In the genomic region with DNA sequence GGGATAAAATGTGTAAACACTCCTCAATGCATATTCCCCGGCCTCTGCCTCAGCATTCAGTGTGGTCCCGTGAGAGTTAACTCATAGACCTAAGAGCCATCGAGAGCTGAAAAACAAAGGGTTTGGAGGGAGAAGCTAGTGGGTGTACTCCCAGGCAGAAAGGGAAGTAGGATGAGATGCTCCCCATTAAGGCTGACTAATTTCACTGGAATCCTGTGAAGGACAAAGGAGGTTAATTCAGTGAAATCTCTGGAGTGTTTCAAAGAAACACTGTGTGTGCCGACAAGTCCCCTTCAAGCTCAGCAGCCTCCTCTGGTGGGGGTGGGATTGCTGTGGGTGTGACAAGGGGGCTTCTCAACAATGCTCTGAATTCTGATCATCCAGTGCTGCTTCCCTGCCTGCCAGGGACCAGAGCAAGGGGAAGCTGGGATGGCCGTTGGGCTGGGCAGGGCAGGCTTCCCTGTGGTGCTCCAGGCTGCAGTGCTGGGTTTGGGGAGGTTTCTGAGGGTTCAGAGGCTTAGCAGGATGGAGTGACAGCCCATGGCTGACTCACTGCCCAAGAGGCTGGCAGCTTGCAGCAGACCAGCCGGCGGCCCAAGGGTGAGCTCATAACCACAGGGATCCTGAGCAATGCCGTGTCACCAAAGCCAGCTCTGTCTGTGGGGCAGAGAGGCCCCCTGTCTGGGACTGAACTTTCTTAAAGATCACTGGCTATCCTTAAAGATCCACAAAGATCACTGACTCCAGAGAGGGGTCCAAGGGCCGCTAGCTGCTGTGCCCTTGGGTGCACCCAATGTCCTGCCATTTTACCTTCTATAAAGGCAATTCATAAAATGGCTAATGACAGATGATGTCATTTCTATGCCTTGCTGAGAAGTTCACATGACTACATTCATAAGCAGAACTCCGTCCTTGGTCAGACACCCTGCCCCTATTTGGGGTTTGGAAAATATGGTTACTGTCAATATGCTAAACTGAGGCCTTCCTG, we compare ENCODE assay signal across 9 cellular contexts.
DNase-seq lines count a peak whose midpoint lies in the region; ATAC-seq, FAIRE-seq and TF ChIP-seq lines count a peak whose summit lies in the region.
"Had no signal": no experiment of that assay in that cellular context is flagged by ENCODE, and none has a peak within 500 bp of the region (broad histone marks: within the 10 kb centered on the region; RNA-seq: fewer than 3 reads in every experiment).

No MANE protein-coding gene starts in this region.

- H3K4me3 ChIP-seq in HepG2 (replicated peaks in 1 of 3; ENCODE audit: insufficient read depth in 1 of 3, low read depth in 2 of 3, low read length in 3 of 3) (no peak overlapping the region), suprapubic skin (no peak overlapping the region), ovary (no peak overlapping the region)

- TF ChIP-seq RAD21 in HepG2 (CRISPR knock-in tag; IDR thresholded peaks at IDR 0.05) = no peak

- FAIRE-seq in HepG2 (lab: Jason Lieb, UNC) = no peak

- H3K27me3 Mint-ChIP-seq in activated CD4-positive, alpha-beta memory T cell treated with anti-CD3 and anti-CD28 coated beads, Interleukin-2, amount 10 ng/mL, durations not matched to agents 7 days and 5 days = peaks cover 3% of the 10 kb centered on the region

- in situ Hi-C loops in ACHN (cut with HindIII; ENCODE audit: low pct_ligation_motif_present, low pct_unique_long_range_greater_than_20kb, low sequenced_read_pairs) = loop anchor here (25.0 kb wide), 1 partner anchor 121 kb away; no protein-coding TSS in a partner anchor
- in situ Hi-C loops in HepG2 (cut with HindIII; ENCODE audit: extremely low pct_ligation_motif_present, low pct_unique_long_range_greater_than_20kb) = no loop called here

- H2AFZ ChIP-seq in HepG2 (ENCODE audit: low read length) = no peak overlapping the region

- no peaks in the 10 kb centered on the region for H4K20me1 ChIP-seq in HepG2 (ENCODE audit: insufficient read depth, low read length)

- ATAC-seq in HG03432 (IDR thresholded peaks at IDR 0.05; ENCODE audit: unreplicated experiment) (peak; percentile 45), HepG2 (peak; percentile 68), GM21360 (IDR thresholded peaks at IDR 0.05; ENCODE audit: unreplicated experiment) (no peak)

- no peak for TF ChIP-seq CTCF in HepG2 (CRISPR knock-in tag; IDR thresholded peaks at IDR 0.05)
- TF ChIP-seq CTCF in suprapubic skin (IDR thresholded peaks at IDR 0.05) = no peak
- no peak for TF ChIP-seq CTCF in ovary (IDR thresholded peaks at IDR 0.05)

- H3K27me3 ChIP-seq in HepG2 (ENCODE audit: control insufficient read depth in 1 of 2, insufficient read depth in 2 of 2, low read length in 2 of 2) = peaks cover 0 to 26% of the 10 kb centered on the region in 2 experiments; a peak in 2 of 5 replicates
- H3K27me3 ChIP-seq in suprapubic skin = no peaks in the 10 kb centered on the region
- H3K27me3 ChIP-seq in ovary = no peaks in the 10 kb centered on the region

- DNase-seq in ACHN (peak; percentile 94), HepG2 (ENCODE audit: low spot score) (peak; percentile 37), NCI-H1092 treated with DMSO at 0.1 percent for 48 hours (lab: John Stamatoyannopoulos, UW) (no peak), suprapubic skin (ENCODE audit: low spot score in 2 of 2) (no peak), ovary (no peak)
- DNase-seq in activated CD4-positive, alpha-beta memory T cell treated with anti-CD3 and anti-CD28 coated beads, Interleukin-2, amount 10 ng/mL, durations not matched to agents 7 days and 5 days = peak; percentile 44

- no peaks in the 10 kb centered on the region for H3K36me3 Mint-ChIP-seq in activated CD4-positive, alpha-beta memory T cell treated with anti-CD3 and anti-CD28 coated beads, Interleukin-2, amount 10 ng/mL, durations not matched to agents 7 days and 5 days (ENCODE audit: low read depth)
- H3K36me3 Mint-ChIP-seq: activated naive CD8-positive, alpha-beta T cell had no signal

- no peaks in the 10 kb centered on the region for H3K79me2 ChIP-seq in HepG2 (ENCODE audit: insufficient read depth, low read length)

- POLR2A ChIA-PET in activated CD4-positive, alpha-beta memory T cell treated with anti-CD3 and anti-CD28 coated beads, Interleukin-2, amount 10 ng/mL, durations not matched to agents 7 days and 5 days (lab: Charles Lee) = interaction anchor here (1.1 kb wide), 1 partner anchor 8 kb away, joined by 3 read pairs; no protein-coding TSS in a partner anchor
- POLR2A ChIA-PET in HepG2 (lab: Yijun Ruan, JAX) = no interaction called here

- H3K27ac Mint-ChIP-seq in activated CD4-positive, alpha-beta memory T cell treated with anti-CD3 and anti-CD28 coated beads, Interleukin-2, amount 10 ng/mL, durations not matched to agents 7 days and 5 days = no peak overlapping the region
- H3K27ac Mint-ChIP-seq: activated naive CD8-positive, alpha-beta T cell had no signal

- H3K4me3 Mint-ChIP-seq in activated CD4-positive, alpha-beta memory T cell treated with anti-CD3 and anti-CD28 coated beads, Interleukin-2, amount 10 ng/mL, durations not matched to agents 7 days and 5 days = no peak overlapping the region
- H3K4me3 Mint-ChIP-seq: activated naive CD8-positive, alpha-beta T cell had no signal

- no peaks in the 10 kb centered on the region for H3K9me3 Mint-ChIP-seq in activated CD4-positive, alpha-beta memory T cell treated with anti-CD3 and anti-CD28 coated beads, Interleukin-2, amount 10 ng/mL, durations not matched to agents 7 days and 5 days

- H3K36me3 ChIP-seq in HepG2 (replicated peaks in 1 of 2; ENCODE audit: control insufficient read depth in 1 of 2, insufficient read depth in 2 of 2, low read length in 2 of 2) (no peaks in the 10 kb centered on the region), suprapubic skin (no peaks in the 10 kb centered on the region), ovary (no peaks in the 10 kb centered on the region)

- CTCF ChIA-PET in activated CD4-positive, alpha-beta memory T cell treated with anti-CD3 and anti-CD28 coated beads, Interleukin-2, amount 10 ng/mL, durations not matched to agents 7 days and 5 days (lab: Charles Lee) = interaction anchor here (0.8 to 2.5 kb wide), 4 partner anchors 20 to 129 kb away, joined by 3 to 9 read pairs (median 4); no protein-coding TSS in a partner anchor
- CTCF ChIA-PET in HepG2 (lab: Yijun Ruan, JAX; ENCODE audit: low intra/inter-chr PET ratio, low total read pairs) = no interaction called here

- WGBS in HepG2 (ENCODE audit: low lambda C conversion rate) = 4% methylated on average over 5 of the region's 10 CpGs
- 67% methylated on average over 10 of the region's 10 CpGs for WGBS in suprapubic skin
- 46 to 71% (median 59%) methylated on average over 10 of the region's 10 CpGs for WGBS in ovary, 3 donors

- no peaks in the 10 kb centered on the region for H3K4me1 ChIP-seq in HepG2 (ENCODE audit: insufficient read depth, low read length)
- H3K4me1 ChIP-seq in suprapubic skin = no peaks in the 10 kb centered on the region
- H3K4me1 ChIP-seq in ovary (ENCODE audit: insufficient read depth) = peaks cover 6% of the 10 kb centered on the region

- no peak overlapping the region for H3K4me2 ChIP-seq in HepG2 (ENCODE audit: low read depth, low read length)

- H3K4me1 Mint-ChIP-seq in activated CD4-positive, alpha-beta memory T cell treated with anti-CD3 and anti-CD28 coated beads, Interleukin-2, amount 10 ng/mL, durations not matched to agents 7 days and 5 days = peaks cover 10% of the 10 kb centered on the region

- TF ChIP-seq POLR2A in HepG2 (IDR thresholded peaks at IDR 0.05; ENCODE audit: insufficient read depth in 1 of 2, low read depth in 2 of 2, low read length in 2 of 2) = no peak
- TF ChIP-seq POLR2A in suprapubic skin (IDR thresholded peaks at IDR 0.05) = no peak
- TF ChIP-seq POLR2A in ovary (IDR thresholded peaks at IDR 0.05) = no peak

- TF ChIP-seq EP300 in HepG2 (IDR thresholded peaks at IDR 0.05; ENCODE audit: low read depth in 2 of 2, low read length in 2 of 2) (no peak), HepG2 (CRISPR knock-in tag; IDR thresholded peaks at IDR 0.05; ENCODE audit: borderline replicate concordance) (no peak), suprapubic skin (IDR thresholded peaks at IDR 0.05) (no peak), ovary (IDR thresholded peaks at IDR 0.05) (no peak)

- no peaks in the 10 kb centered on the region for H3K9me3 ChIP-seq in HepG2 (ENCODE audit: low read length)
- no peaks in the 10 kb centered on the region for H3K9me3 ChIP-seq in suprapubic skin
- no peaks in the 10 kb centered on the region for H3K9me3 ChIP-seq in ovary

- intact Hi-C loops in HepG2 (cut with micrococcal nuclease; ENCODE audit: unreplicated experiment) = loop anchor here (10.0 kb wide), 1 partner anchor 248 kb away; the partner anchor contains the start of gene BTBD10
- intact Hi-C loops in ovary (cut with DNase I) = no loop called here

- BruUV-seq in HepG2 (replicated peaks; lab: Mats Ljungman, UMichigan) = no TSS peak

- H3K27ac ChIP-seq in HepG2 (ENCODE audit: extremely low read length, insufficient read depth, low read length) = no peak overlapping the region
- H3K27ac ChIP-seq in suprapubic skin = no peak overlapping the region
- no peak overlapping the region for H3K27ac ChIP-seq in ovary

- no peak overlapping the region for H3K9ac ChIP-seq in HepG2 (ENCODE audit: insufficient read depth, low read depth, low read length)

TF ChIP-seq in HepG2, 621 proteins besides CTCF, POLR2A, EP300 and RAD21:
- peak; percentile 68 for TF ChIP-seq ATF7 (IDR thresholded peaks at IDR 0.05)
- no peak for TF ChIP-seq ATF7 (CRISPR knock-in tag; IDR thresholded peaks at IDR 0.05)
- TF ChIP-seq ZNF232 (CRISPR knock-in tag; IDR thresholded peaks at IDR 0.05; ENCODE audit: borderline replicate concordance) = no peak
- no peak for TF ChIP-seq KAT7 (CRISPR knock-in tag; IDR thresholded peaks at IDR 0.05; ENCODE audit: borderline replicate concordance)

Comparison
In these comparisons a context has a peak if more than half of its experiments do, and no peak if none do; other contexts are left out.
1. DNase-seq: peak in ACHN (single experiment), activated CD4-positive, alpha-beta memory T cell treated with anti-CD3 and anti-CD28 coated beads, Interleukin-2, amount 10 ng/mL, durations not matched to agents 7 days and 5 days (single experiment) and HepG2 (single experiment); none in NCI-H1092 treated with DMSO at 0.1 percent for 48 hours (single experiment), suprapubic skin (0 of 2) and ovary (0 of 5).